18 cellular contexts compared by ENCODE assay signal in genomic region chr16:30180741-30181140, GRCh38.
"Had no signal": no experiment of that assay in that cellular context is flagged by ENCODE, and none has a peak within 500 bp of the region (broad histone marks: within the 10 kb centered on the region; RNA-seq: fewer than 3 reads in every experiment).

No MANE protein-coding gene starts in this region.

- H3K9me3 Mint-ChIP-seq: activated CD4-positive, alpha-beta memory T cell treated with anti-CD3 and anti-CD28 coated beads, Interleukin-2, amount 10 ng/mL, durations not matched to agents 7 days and 5 days; activated naive CD4-positive, alpha-beta T cell treated with anti-CD3 and anti-CD28 coated beads, Interleukin-2, amount 50 U/mL, for 72 hours; activated T-cell treated with anti-CD3 and anti-CD28 coated beads, Interleukin-2, amount 50 U/mL, for 24 hours; effector memory CD8-positive, alpha-beta T cell; T-helper 2 cell treated with Interferon-gamma antibody and Interleukin-4, amounts not matched to agents 5 μg/mL and 100 μg/mL, for 36 hours; WTC11 had no signal

- H3K27ac Mint-ChIP-seq: activated CD4-positive, alpha-beta memory T cell treated with anti-CD3 and anti-CD28 coated beads, Interleukin-2, amount 10 ng/mL, durations not matched to agents 7 days and 5 days; activated naive CD4-positive, alpha-beta T cell treated with anti-CD3 and anti-CD28 coated beads, Interleukin-2, amount 50 U/mL, for 72 hours; activated T-cell treated with anti-CD3 and anti-CD28 coated beads, Interleukin-2, amount 50 U/mL, for 24 hours; T-helper 2 cell treated with Interferon-gamma antibody and Interleukin-4, amounts not matched to agents 5 μg/mL and 100 μg/mL, for 36 hours; WTC11 had no signal

- H3K4me3 ChIP-seq: pancreas, tibial artery had no signal

- H3K9me3 ChIP-seq: pancreas, tibial artery had no signal

- FAIRE-seq: pancreas, TTC549, urothelium cell line had no signal

- H3K27me3 Mint-ChIP-seq: activated CD4-positive, alpha-beta memory T cell treated with anti-CD3 and anti-CD28 coated beads, Interleukin-2, amount 10 ng/mL, durations not matched to agents 7 days and 5 days; activated T-cell treated with anti-CD3 and anti-CD28 coated beads, Interleukin-2, amount 50 U/mL, for 24 hours; effector memory CD8-positive, alpha-beta T cell had no signal

- H3K36me3 Mint-ChIP-seq: WTC11 had no signal

- H3K4me3 Mint-ChIP-seq: activated CD4-positive, alpha-beta memory T cell treated with anti-CD3 and anti-CD28 coated beads, Interleukin-2, amount 10 ng/mL, durations not matched to agents 7 days and 5 days; activated T-cell treated with anti-CD3 and anti-CD28 coated beads, Interleukin-2, amount 50 U/mL, for 24 hours; effector memory CD8-positive, alpha-beta T cell; T-helper 2 cell treated with Interferon-gamma antibody and Interleukin-4, amounts not matched to agents 5 μg/mL and 100 μg/mL, for 36 hours; WTC11 had no signal

- DNase-seq: activated CD4-positive, alpha-beta memory T cell treated with anti-CD3 and anti-CD28 coated beads, Interleukin-2, amount 10 ng/mL, durations not matched to agents 7 days and 5 days; activated CD4-positive, alpha-beta T cell treated with anti-CD3 and anti-CD28 coated beads for 4 hours; activated T-cell treated with anti-CD3 and anti-CD28 coated beads, Interleukin-2, amount 50 U/mL, for 24 hours; amygdala; effector memory CD8-positive, alpha-beta T cell; mesendoderm; stimulated activated CD4-positive, alpha-beta T cell treated with anti-CD3 and anti-CD28 coated beads, Interleukin-4, amount 100 ng/mL, for 4 hours; stimulated activated naive CD4-positive, alpha-beta T cell; substantia nigra; SW 1271; tibial artery had no signal

- ATAC-seq: activated naive CD4-positive, alpha-beta T cell treated with anti-CD3 and anti-CD28 coated beads, Interleukin-2, amount 50 U/mL, for 72 hours; effector memory CD8-positive, alpha-beta T cell; pancreas; sciatic nerve; WTC11 had no signal

- H3K27me3 ChIP-seq: pancreas, tibial artery had no signal

- H3K4me1 ChIP-seq: pancreas had no signal

- H3K36me3 ChIP-seq: pancreas, tibial artery had no signal

- H3K27ac ChIP-seq: pancreas, tibial artery had no signal
